1 cellular context compared by ENCODE assay signal in genomic region chr17:40645932-40646331, GRCh38.
TF ChIP-seq lines count a peak whose summit lies in the region.

No MANE protein-coding gene starts in this region.

TF ChIP-seq in SK-N-SH, 30 proteins besides CTCF, POLR2A, EP300 and RAD21 (continued from another document):
- TF ChIP-seq, protein P1, sequence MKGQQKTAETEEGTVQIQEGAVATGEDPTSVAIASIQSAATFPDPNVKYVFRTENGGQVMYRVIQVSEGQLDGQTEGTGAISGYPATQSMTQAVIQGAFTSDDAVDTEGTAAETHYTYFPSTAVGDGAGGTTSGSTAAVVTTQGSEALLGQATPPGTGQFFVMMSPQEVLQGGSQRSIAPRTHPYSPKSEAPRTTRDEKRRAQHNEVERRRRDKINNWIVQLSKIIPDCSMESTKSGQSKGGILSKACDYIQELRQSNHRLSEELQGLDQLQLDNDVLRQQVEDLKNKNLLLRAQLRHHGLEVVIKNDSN (IDR thresholded peaks at IDR 0.05; ENCODE audit: borderline replicate concordance, low read depth): no peak
- TF ChIP-seq SMC3 (IDR thresholded peaks at IDR 0.05; ENCODE audit: low read depth, low read length) (no peak), GABPA (IDR thresholded peaks at IDR 0.05; ENCODE audit: low read depth) (no peak), EZH2phosphoT487 (IDR thresholded peaks at IDR 0.05; ENCODE audit: borderline replicate concordance, low read depth) (no peak)
